Comparison of ENCODE assay signal across 7 cellular contexts in the genomic region with DNA sequence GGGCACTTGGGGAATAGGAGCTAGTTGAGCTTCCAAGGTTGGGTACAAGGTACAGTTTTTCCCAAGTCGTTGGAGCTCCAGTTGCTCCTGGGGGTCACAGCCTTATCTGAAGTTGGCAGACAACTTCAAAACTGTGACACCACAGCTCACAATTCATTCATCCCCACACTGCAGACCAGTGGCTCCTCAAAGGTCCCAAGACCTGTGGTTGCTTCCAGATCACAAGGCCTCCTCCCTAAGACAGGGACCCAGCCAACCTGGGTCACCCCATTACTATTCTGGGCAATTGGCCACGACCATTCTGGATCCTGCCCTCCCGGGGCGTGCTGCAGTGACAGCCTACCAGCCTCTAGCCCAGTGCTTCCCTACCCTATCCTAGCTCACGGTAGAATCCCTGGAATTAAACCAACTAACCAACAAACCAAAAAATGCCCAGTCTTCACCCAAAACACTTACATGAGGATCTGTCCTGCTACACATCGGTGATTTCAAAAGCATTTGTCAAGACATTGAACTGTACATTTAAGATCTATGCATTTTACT. TPM values are rescaled to one million over a fixed set of nuclear protein-coding genes. Genes with fewer than 3 reads are reported as not detected.
A peak's percentile ranks its signal among the peaks of the same experiment; 100 is the strongest.
DNase-seq lines count a peak whose midpoint lies in the region; FAIRE-seq and TF ChIP-seq lines count a peak whose summit lies in the region.

No MANE protein-coding gene starts in this region.

- peaks cover 19% of the 10 kb centered on the region for H4K20me1 ChIP-seq in osteoblast (ENCODE audit: insufficient read depth, low read length)

- no peak for DNase-seq in GM18507 (ENCODE audit: extremely low spot score, insufficient read length, low read depth)
- no peak for DNase-seq in endothelial cell (ENCODE audit: low spot score)
- peak; percentile 97 for DNase-seq in osteoblast (ENCODE audit: insufficient read length, low spot score, missing footprints)
- DNase-seq in stimulated activated CD4-positive, alpha-beta T cell treated with anti-CD3 and anti-CD28 coated beads, Interleukin-12 subunit alpha, Interleukin-12 subunit beta, amount 100 ng/mL, for 4 hours, result no peak
- DNase-seq in GM03348 (ENCODE audit: low spot score), result no peak
- no peak for DNase-seq in cerebellar nuclear complex (lab: John Stamatoyannopoulos, UW)

- H3K9me3 ChIP-seq in osteoblast (ENCODE audit: low read depth, low read length), result no peaks in the 10 kb centered on the region

- peaks cover 27% of the 10 kb centered on the region for H3K4me1 ChIP-seq in osteoblast (ENCODE audit: insufficient read depth, low read length)

- H3K27ac Mint-ChIP-seq in endothelial cell (ENCODE audit: unreplicated experiment), result peak overlapping the region; percentile 84

- peaks cover 14% of the 10 kb centered on the region for H3K4me1 Mint-ChIP-seq in endothelial cell (ENCODE audit: unreplicated experiment)

- H2AFZ ChIP-seq in osteoblast (ENCODE audit: low read length), result peak overlapping the region; percentile 91

- no peaks in the 10 kb centered on the region for H3K9me3 Mint-ChIP-seq in endothelial cell (ENCODE audit: unreplicated experiment)

- H3K4me2 ChIP-seq in osteoblast (ENCODE audit: insufficient read depth, low read length), result peak overlapping the region; percentile 97

- no peak for TF ChIP-seq CTCF in endothelial cell (IDR thresholded peaks at IDR 0.05; ENCODE audit: unreplicated experiment)
- no peak for TF ChIP-seq CTCF in osteoblast (IDR thresholded peaks at IDR 0.05; ENCODE audit: extremely low read depth, low read depth, low read length)

- H3K27me3 ChIP-seq in osteoblast (ENCODE audit: insufficient read depth, low read length), result no peaks in the 10 kb centered on the region

- peaks cover 11% of the 10 kb centered on the region for H3K27me3 Mint-ChIP-seq in endothelial cell (ENCODE audit: unreplicated experiment)

- H3K27ac ChIP-seq in osteoblast (ENCODE audit: low read depth, low read length), result peak overlapping the region; percentile 64

- H3K4me3 Mint-ChIP-seq in endothelial cell (ENCODE audit: unreplicated experiment), result peak overlapping the region; percentile 94

- H3K36me3 ChIP-seq in osteoblast (ENCODE audit: insufficient read depth, low read length), result peaks cover 6% of the 10 kb centered on the region

- H3K4me3 ChIP-seq in osteoblast (ENCODE audit: insufficient read depth, low read length), result peak overlapping the region; percentile 71

- FAIRE-seq in GM18507 (lab: Jason Lieb, UNC), result peak; percentile 5

- peaks cover 35% of the 10 kb centered on the region for H3K79me2 ChIP-seq in osteoblast (ENCODE audit: insufficient read depth, low read length)

- no peaks in the 10 kb centered on the region for H3K36me3 Mint-ChIP-seq in endothelial cell (ENCODE audit: low read depth, unreplicated experiment)

TF ChIP-seq in PFSK-1, 5 proteins besides CTCF, POLR2A, EP300 and RAD21:
- TF ChIP-seq POLR2AphosphoS5 (IDR thresholded peaks at IDR 0.05; ENCODE audit: low read depth, low read length), result peak; percentile 7; the same call in 1 of the 2 replicates
- TF ChIP-seq, protein P1, sequence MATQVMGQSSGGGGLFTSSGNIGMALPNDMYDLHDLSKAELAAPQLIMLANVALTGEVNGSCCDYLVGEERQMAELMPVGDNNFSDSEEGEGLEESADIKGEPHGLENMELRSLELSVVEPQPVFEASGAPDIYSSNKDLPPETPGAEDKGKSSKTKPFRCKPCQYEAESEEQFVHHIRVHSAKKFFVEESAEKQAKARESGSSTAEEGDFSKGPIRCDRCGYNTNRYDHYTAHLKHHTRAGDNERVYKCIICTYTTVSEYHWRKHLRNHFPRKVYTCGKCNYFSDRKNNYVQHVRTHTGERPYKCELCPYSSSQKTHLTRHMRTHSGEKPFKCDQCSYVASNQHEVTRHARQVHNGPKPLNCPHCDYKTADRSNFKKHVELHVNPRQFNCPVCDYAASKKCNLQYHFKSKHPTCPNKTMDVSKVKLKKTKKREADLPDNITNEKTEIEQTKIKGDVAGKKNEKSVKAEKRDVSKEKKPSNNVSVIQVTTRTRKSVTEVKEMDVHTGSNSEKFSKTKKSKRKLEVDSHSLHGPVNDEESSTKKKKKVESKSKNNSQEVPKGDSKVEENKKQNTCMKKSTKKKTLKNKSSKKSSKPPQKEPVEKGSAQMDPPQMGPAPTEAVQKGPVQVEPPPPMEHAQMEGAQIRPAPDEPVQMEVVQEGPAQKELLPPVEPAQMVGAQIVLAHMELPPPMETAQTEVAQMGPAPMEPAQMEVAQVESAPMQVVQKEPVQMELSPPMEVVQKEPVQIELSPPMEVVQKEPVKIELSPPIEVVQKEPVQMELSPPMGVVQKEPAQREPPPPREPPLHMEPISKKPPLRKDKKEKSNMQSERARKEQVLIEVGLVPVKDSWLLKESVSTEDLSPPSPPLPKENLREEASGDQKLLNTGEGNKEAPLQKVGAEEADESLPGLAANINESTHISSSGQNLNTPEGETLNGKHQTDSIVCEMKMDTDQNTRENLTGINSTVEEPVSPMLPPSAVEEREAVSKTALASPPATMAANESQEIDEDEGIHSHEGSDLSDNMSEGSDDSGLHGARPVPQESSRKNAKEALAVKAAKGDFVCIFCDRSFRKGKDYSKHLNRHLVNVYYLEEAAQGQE (IDR thresholded peaks at IDR 0.05; ENCODE audit: insufficient read depth in 1 of 2, low read depth in 2 of 2, low read length in 2 of 2), result no peak

RNA-seq across cellular contexts. Expression of gene PDXP, which starts 0.9 kb away (rescaled TPM):
- 39.1 TPM for polyA plus RNA-seq in PFSK-1 (2012; ENCODE audit: insufficient read length, low read depth)
- total RNA-seq in endothelial cell (ENCODE audit: unreplicated experiment), result 13.4 TPM
- total RNA-seq in osteoblast, result 5.0 and 5.8 TPM in 2 replicates

RNA-seq across cellular contexts. Expression of gene LGALS1, which starts 17.8 kb away (rescaled TPM):
- 3,196 TPM for polyA plus RNA-seq in PFSK-1 (2012; ENCODE audit: insufficient read length, low read depth)
- total RNA-seq in endothelial cell (ENCODE audit: unreplicated experiment) (18.6 TPM), osteoblast (3,004 and 3,217 TPM in 2 replicates)

RNA-seq across cellular contexts. Expression of gene SH3BP1, which starts 18.2 kb away (rescaled TPM):
- polyA plus RNA-seq in PFSK-1 (2012; ENCODE audit: insufficient read length, low read depth), result 70.9 TPM
- total RNA-seq in endothelial cell (ENCODE audit: unreplicated experiment) (11.6 TPM), osteoblast (4.1 and 4.7 TPM in 2 replicates)

RNA-seq across cellular contexts. Expression of gene NOL12, which starts 28.5 kb away (rescaled TPM):
- polyA plus RNA-seq in PFSK-1 (2012; ENCODE audit: insufficient read length, low read depth), result 54.5 TPM
- 15.7 TPM for total RNA-seq in endothelial cell (ENCODE audit: unreplicated experiment)
- 8.8 and 9.0 TPM in 2 replicates for total RNA-seq in osteoblast

RNA-seq across cellular contexts. Expression of gene TRIOBP, which starts 39.2 kb away (rescaled TPM):
- polyA plus RNA-seq in PFSK-1 (2012; ENCODE audit: insufficient read length, low read depth), result 62.5 TPM
- total RNA-seq in endothelial cell (ENCODE audit: unreplicated experiment) (110 TPM), osteoblast (144 and 162 TPM in 2 replicates)

Comparison
In these comparisons a context has a peak if more than half of its experiments do, and no peak if none do; other contexts are left out.
1. RNA of gene LGALS1, which starts 17.8 kb away (total RNA-seq): 3,004 to 3,217 TPM in osteoblast; 18.6 TPM in endothelial cell (single experiment); every median in the first group is over 100 times any median in the second.